In genomic region chr17:75262112-75262606, GRCh38 we compare ENCODE assay signal across 8 cellular contexts. TPM values are rescaled to one million over a fixed set of nuclear protein-coding genes. Genes with fewer than 3 reads are reported as not detected.
DNase-seq lines count a peak whose midpoint lies in the region; ATAC-seq and TF ChIP-seq lines count a peak whose summit lies in the region.

No MANE protein-coding gene starts in this region.

- WGBS in stomach, 5 donors: 0 to 1% (median 0%) methylated on average over 23 of the region's 23 CpGs

- no peaks in the 10 kb centered on the region for H3K27me3 Mint-ChIP-seq in activated naive CD8-positive, alpha-beta T cell
- peaks cover 4 to 18% (median 8%) of the 10 kb centered on the region in 3 donors for H3K27me3 Mint-ChIP-seq in immature natural killer cell (ENCODE audit: low read depth in 3 of 3)

- H3K4me1 Mint-ChIP-seq in activated naive CD8-positive, alpha-beta T cell (ENCODE audit: low read depth): peaks cover 48% of the 10 kb centered on the region
- H3K4me1 Mint-ChIP-seq in immature natural killer cell: peaks cover 42 to 55% of the 10 kb centered on the region in 2 donors

- no peak for TF ChIP-seq CTCF in stomach (IDR thresholded peaks at IDR 0.05)

- H3K9me3 Mint-ChIP-seq in activated naive CD8-positive, alpha-beta T cell (ENCODE audit: low read depth): no peaks in the 10 kb centered on the region
- H3K9me3 Mint-ChIP-seq in immature natural killer cell: no peaks in the 10 kb centered on the region

- peak overlapping the region; percentile 82 to 98 (median 95) for H3K4me2 ChIP-seq in BLaER1 treated with 17β-estradiol and CSF1 and Interleukin-3, amounts not matched to agents 10 nM and 100 nM

- no peaks in the 10 kb centered on the region for H3K9me3 ChIP-seq in BLaER1 treated with 17β-estradiol and CSF1 and Interleukin-3, amounts not matched to agents 10 nM and 100 nM (replicated peaks in 1 of 11)
- H3K9me3 ChIP-seq in stomach: no peaks in the 10 kb centered on the region

- DNase-seq in HEK293T (ENCODE audit: extremely low spot score): peak; percentile 29
- no peak for DNase-seq in immature natural killer cell
- DNase-seq in stomach: no peak
- DNase-seq in superior temporal gyrus (ENCODE audit: extremely low spot score): no peak
- no peak for DNase-seq in epidermal melanocyte (ENCODE audit: insufficient read length, low spot score)

- intact Hi-C loops in stomach (cut with DNase I; ENCODE audit: low total_unique reads): no loop called here

- no peaks in the 10 kb centered on the region for H3K27me3 ChIP-seq in BLaER1 treated with 17β-estradiol and CSF1 and Interleukin-3, amounts not matched to agents 10 nM and 100 nM
- no peaks in the 10 kb centered on the region for H3K27me3 ChIP-seq in stomach

- peaks cover 27 to 63% (median 43%) of the 10 kb centered on the region in 10 experiments for H3K4me1 ChIP-seq in BLaER1 treated with 17β-estradiol and CSF1 and Interleukin-3, amounts not matched to agents 10 nM and 100 nM
- H3K4me1 ChIP-seq in stomach: peaks cover 24 to 63% (median 43%) of the 10 kb centered on the region in 4 donors

- CTCF ChIA-PET in HEK293T (lab: Yijun Ruan, JAX): interaction anchor here (0.6 to 4.3 kb wide), 5 partner anchors 9 to 30 kb away, joined by 4 to 26 read pairs (median 8); partner anchors contain the start of gene MIF4GD

- TF ChIP-seq POLR2A in stomach (IDR thresholded peaks at IDR 0.05): no peak

- TF ChIP-seq EP300 in stomach (IDR thresholded peaks at IDR 0.05): no peak

- peaks cover 7% of the 10 kb centered on the region for H3K36me3 Mint-ChIP-seq in activated naive CD8-positive, alpha-beta T cell
- H3K36me3 Mint-ChIP-seq in immature natural killer cell: peaks cover 0 to 10% (median 4%) of the 10 kb centered on the region in 3 donors

- H3K36me3 ChIP-seq in BLaER1 treated with 17β-estradiol and CSF1 and Interleukin-3, amounts not matched to agents 10 nM and 100 nM: peaks cover 33 to 57% (median 44%) of the 10 kb centered on the region in 11 experiments
- H3K36me3 ChIP-seq in stomach: peaks cover 32 to 43% (median 41%) of the 10 kb centered on the region in 4 donors

- peak overlapping the region; percentile 99 for H3K4me3 Mint-ChIP-seq in activated naive CD8-positive, alpha-beta T cell
- peak overlapping the region; percentile 94 to 99 (median 95) for H3K4me3 Mint-ChIP-seq in immature natural killer cell

- H3K27ac Mint-ChIP-seq in activated naive CD8-positive, alpha-beta T cell: peak overlapping the region; percentile 99
- H3K27ac Mint-ChIP-seq in immature natural killer cell: peak overlapping the region; percentile 99 to 100 (median 99)

- peak overlapping the region; percentile 85 to 98 (median 88) for H3K4me3 ChIP-seq in BLaER1 treated with 17β-estradiol and CSF1 and Interleukin-3, amounts not matched to agents 10 nM and 100 nM
- peak overlapping the region; percentile 67 to 97 (median 94) for H3K4me3 ChIP-seq in stomach

- peaks cover 0 to 39% (median 19%) of the 10 kb centered on the region in 11 experiments; a peak in 10 of 22 replicates for H4K20me1 ChIP-seq in BLaER1 treated with 17β-estradiol and CSF1 and Interleukin-3, amounts not matched to agents 10 nM and 100 nM

- POLR2A ChIA-PET in HEK293T (lab: Yijun Ruan, JAX): interaction anchor here (0.5 to 4.4 kb wide), 18 partner anchors 10 to 227 kb away, joined by 3 to 120 read pairs (median 6); partner anchors contain the start of genes GRB2, MIF4GD, NUP85 and SLC25A19

- H3K27ac ChIP-seq in BLaER1 treated with 17β-estradiol and CSF1 and Interleukin-3, amounts not matched to agents 10 nM and 100 nM: peak overlapping the region; percentile 94 to 99 (median 97)
- H3K27ac ChIP-seq in stomach: peak overlapping the region; percentile 87 to 95 (median 94)

- ATAC-seq in HG03039 (IDR thresholded peaks at IDR 0.05; ENCODE audit: unreplicated experiment): no peak

- H3K9ac ChIP-seq in BLaER1 treated with 17β-estradiol and CSF1 and Interleukin-3, amounts not matched to agents 10 nM and 100 nM: peak overlapping the region; percentile 95 to 99 (median 99)

TF ChIP-seq in HEK293T, 16 proteins besides CTCF, POLR2A, EP300 and RAD21:
- no peak for TF ChIP-seq LEF1 (IDR thresholded peaks at IDR 0.05; ENCODE audit: borderline replicate concordance)
- no peak for TF ChIP-seq TARDBP (IDR thresholded peaks at IDR 0.05)
- no peak for TF ChIP-seq NFRKB (IDR thresholded peaks at IDR 0.05)
- no peak for TF ChIP-seq SUZ12 (IDR thresholded peaks at IDR 0.05)
- TF ChIP-seq BHLHE40 (IDR thresholded peaks at IDR 0.05; ENCODE audit: borderline replicate concordance): no peak
TF ChIP-seq in HEK293T: peak in this region for 0.

RNA-seq across cellular contexts. Expression of gene MRPS7, which starts 0.5 kb away (rescaled TPM):
- polyA plus RNA-seq in immature natural killer cell (100 to 1,000 TPM; 118 to 189 (median 122) TPM), stomach (10 to 100 TPM; 53.3 to 69.4 (median 69.0) TPM)
- 100 to 1,000 TPM in 1 of 5 donors, 10 to 100 TPM in 3, 1 to 10 TPM in 1; 6.7 to 136 (median 37.9) TPM for total RNA-seq in stomach

RNA-seq across cellular contexts. Expression of gene GGA3, which starts 0.8 kb away (rescaled TPM):
- polyA plus RNA-seq in immature natural killer cell: 10 to 100 TPM in 1 of 3 donors, 1 to 10 TPM in 2; 3.7 to 17.8 (median 3.8) TPM
- total RNA-seq in stomach: 10 to 100 TPM in 4 of 5 donors, 1 to 10 TPM in 1; 9.5 to 94.5 (median 58.5) TPM
- polyA plus RNA-seq in stomach: 10 to 100 TPM; 10.2 to 18.3 (median 11.8) TPM

RNA-seq across cellular contexts. Expression of gene MIF4GD, which starts 8.9 kb away (rescaled TPM):
- polyA plus RNA-seq in immature natural killer cell: 100 to 1,000 TPM; 113 to 187 (median 145) TPM
- 10 to 100 TPM in 2 of 5 donors, 1 to 10 TPM in 3; 3.5 to 12.5 (median 7.7) TPM for total RNA-seq in stomach
- 10 to 100 TPM; 12.2 to 14.7 (median 12.9) TPM for polyA plus RNA-seq in stomach

RNA-seq across cellular contexts. Expression of gene SLC25A19, which starts 27.1 kb away (rescaled TPM):
- polyA plus RNA-seq in immature natural killer cell: 10 to 100 TPM; 11.2 to 27.2 (median 21.0) TPM
- 10 to 100 TPM in 2 of 5 donors, 1 to 10 TPM in 3; 2.3 to 40.6 (median 6.4) TPM for total RNA-seq in stomach
- polyA plus RNA-seq in stomach: 10 to 100 TPM in 2 of 3 donors, 1 to 10 TPM in 1; 8.1 to 16.5 (median 11.7) TPM

RNA-seq across cellular contexts. Expression of gene NUP85, which starts 56.7 kb away (rescaled TPM):
- 10 to 100 TPM; 28.3 to 47.8 (median 41.1) TPM for polyA plus RNA-seq in immature natural killer cell
- 100 to 1,000 TPM in 1 of 5 donors, 10 to 100 TPM in 4; 20.3 to 220 (median 29.2) TPM for total RNA-seq in stomach
- 10 to 100 TPM; 21.5 to 52.1 (median 37.3) TPM for polyA plus RNA-seq in stomach

Comparison
In these comparisons a context has a peak if more than half of its experiments do, and no peak if none do; other contexts are left out.
1. RNA of gene MIF4GD, which starts 8.9 kb away (polyA plus RNA-seq): 113 to 187 TPM in immature natural killer cell; 12.2 to 14.7 TPM in stomach; every median in the first group is over 4 times any median in the second.